1 cellular context compared by ENCODE assay signal in the genomic region with DNA sequence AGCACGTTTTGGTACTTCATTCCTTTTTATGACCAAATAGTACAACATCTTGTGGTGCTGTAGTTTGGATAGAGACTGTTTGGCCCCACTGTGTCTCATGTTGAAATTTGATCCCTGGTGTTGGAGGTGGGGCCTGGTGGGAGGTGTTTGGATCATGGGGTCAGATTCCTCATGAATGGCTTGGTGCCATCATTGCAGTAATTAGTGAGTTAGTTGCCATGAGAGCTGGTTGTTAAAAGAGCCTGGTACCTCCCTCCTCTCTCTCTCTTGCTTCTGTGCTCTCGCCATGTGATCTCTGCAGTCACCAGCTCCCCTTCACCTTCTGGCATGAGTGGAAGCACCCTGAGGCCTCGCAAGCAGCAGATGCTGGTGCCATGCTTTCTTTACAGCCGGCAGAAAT.
A peak's percentile ranks its signal among the peaks of the same experiment; 100 is the strongest.
TF ChIP-seq lines count a peak whose summit lies in the region.

No MANE protein-coding gene starts in this region.

TF ChIP-seq in HEK293, 187 proteins besides CTCF, POLR2A, EP300 and RAD21 (continues in another document):
- TF ChIP-seq, protein P1, sequence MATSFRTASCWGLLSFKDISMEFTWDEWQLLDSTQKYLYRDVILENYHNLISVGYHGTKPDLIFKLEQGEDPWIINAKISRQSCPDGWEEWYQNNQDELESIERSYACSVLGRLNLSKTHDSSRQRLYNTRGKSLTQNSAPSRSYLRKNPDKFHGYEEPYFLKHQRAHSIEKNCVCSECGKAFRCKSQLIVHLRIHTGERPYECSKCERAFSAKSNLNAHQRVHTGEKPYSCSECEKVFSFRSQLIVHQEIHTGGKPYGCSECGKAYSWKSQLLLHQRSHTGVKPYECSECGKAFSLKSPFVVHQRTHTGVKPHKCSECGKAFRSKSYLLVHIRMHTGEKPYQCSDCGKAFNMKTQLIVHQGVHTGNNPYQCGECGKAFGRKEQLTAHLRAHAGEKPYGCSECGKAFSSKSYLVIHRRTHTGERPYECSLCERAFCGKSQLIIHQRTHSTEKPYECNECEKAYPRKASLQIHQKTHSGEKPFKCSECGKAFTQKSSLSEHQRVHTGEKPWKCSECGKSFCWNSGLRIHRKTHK (tag by site-specific recombination; IDR thresholded peaks at IDR 0.05) = no peak
- TF ChIP-seq ZNF324 (tag by site-specific recombination; IDR thresholded peaks at IDR 0.05) (no peak), ZNF529 (tag by site-specific recombination; IDR thresholded peaks at IDR 0.05; ENCODE audit: insufficient replicate concordance) (no peak), ZNF175 (tag by site-specific recombination; IDR thresholded peaks at IDR 0.05) (no peak), ZNF624 (tag by site-specific recombination; IDR thresholded peaks at IDR 0.05) (no peak), ZNF548 (tag by site-specific recombination; IDR thresholded peaks at IDR 0.05) (no peak), ZFHX2 (tag by site-specific recombination; conservative IDR thresholded peaks at IDR 0.05) (0 out of 2 replicates have a peak, but pooled peaks have one; percentile 9), GLI2 (tag by site-specific recombination; IDR thresholded peaks at IDR 0.05; ENCODE audit: borderline replicate concordance, low read depth) (no peak), SETDB1 (IDR thresholded peaks at IDR 0.05; ENCODE audit: insufficient read length, low read length) (peak; percentile 12), ZNF776 (tag by site-specific recombination; IDR thresholded peaks at IDR 0.05; ENCODE audit: borderline replicate concordance) (no peak), GLIS1 (tag by site-specific recombination; IDR thresholded peaks at IDR 0.05) (peak; percentile 82), WT1 (tag by site-specific recombination; IDR thresholded peaks at IDR 0.05) (0 out of 2 replicates have a peak, but pooled peaks have one; percentile 15), ZBTB8A (tag by site-specific recombination; IDR thresholded peaks at IDR 0.05) (no peak), ZNF555 (tag by site-specific recombination; conservative IDR thresholded peaks at IDR 0.05) (no peak), ZNF37A (tag by site-specific recombination; IDR thresholded peaks at IDR 0.05) (no peak), ZNF138 (tag by site-specific recombination; IDR thresholded peaks at IDR 0.05; ENCODE audit: borderline replicate concordance) (no peak), KLF10 (tag by site-specific recombination; IDR thresholded peaks at IDR 0.05) (0 out of 2 replicates have a peak, but pooled peaks have one; percentile 30), EGR2 (tag by site-specific recombination; IDR thresholded peaks at IDR 0.05; ENCODE audit: low read depth) (peak; percentile 30; the same call in 1 of the 2 replicates), ZNF501 (tag by site-specific recombination; IDR thresholded peaks at IDR 0.05) (no peak), ZNF777 (tag by site-specific recombination; IDR thresholded peaks at IDR 0.05; ENCODE audit: borderline replicate concordance) (no peak), SP7 (tag by site-specific recombination; IDR thresholded peaks at IDR 0.05) (peak; percentile 20; the same call in 1 of the 2 replicates), ZNF341 (tag by site-specific recombination; IDR thresholded peaks at IDR 0.05; ENCODE audit: low read depth) (peak; percentile 58), TCF7L2 (IDR thresholded peaks at IDR 0.05; ENCODE audit: borderline replicate concordance, low read depth, low read length) (no peak), ZNF132 (tag by site-specific recombination; IDR thresholded peaks at IDR 0.05; ENCODE audit: borderline replicate concordance) (no peak), ZNF146 (tag by site-specific recombination; IDR thresholded peaks at IDR 0.05) (no peak), SP3 (tag by site-specific recombination; IDR thresholded peaks at IDR 0.05) (0 out of 2 replicates have a peak, but pooled peaks have one; percentile 17), GLI4 (tag by site-specific recombination; IDR thresholded peaks at IDR 0.05) (no peak)
- TF ChIP-seq, protein P2, sequence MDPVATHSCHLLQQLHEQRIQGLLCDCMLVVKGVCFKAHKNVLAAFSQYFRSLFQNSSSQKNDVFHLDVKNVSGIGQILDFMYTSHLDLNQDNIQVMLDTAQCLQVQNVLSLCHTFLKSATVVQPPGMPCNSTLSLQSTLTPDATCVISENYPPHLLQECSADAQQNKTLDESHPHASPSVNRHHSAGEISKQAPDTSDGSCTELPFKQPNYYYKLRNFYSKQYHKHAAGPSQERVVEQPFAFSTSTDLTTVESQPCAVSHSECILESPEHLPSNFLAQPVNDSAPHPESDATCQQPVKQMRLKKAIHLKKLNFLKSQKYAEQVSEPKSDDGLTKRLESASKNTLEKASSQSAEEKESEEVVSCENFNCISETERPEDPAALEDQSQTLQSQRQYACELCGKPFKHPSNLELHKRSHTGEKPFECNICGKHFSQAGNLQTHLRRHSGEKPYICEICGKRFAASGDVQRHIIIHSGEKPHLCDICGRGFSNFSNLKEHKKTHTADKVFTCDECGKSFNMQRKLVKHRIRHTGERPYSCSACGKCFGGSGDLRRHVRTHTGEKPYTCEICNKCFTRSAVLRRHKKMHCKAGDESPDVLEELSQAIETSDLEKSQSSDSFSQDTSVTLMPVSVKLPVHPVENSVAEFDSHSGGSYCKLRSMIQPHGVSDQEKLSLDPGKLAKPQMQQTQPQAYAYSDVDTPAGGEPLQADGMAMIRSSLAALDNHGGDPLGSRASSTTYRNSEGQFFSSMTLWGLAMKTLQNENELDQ (tag by site-specific recombination; IDR thresholded peaks at IDR 0.05; ENCODE audit: low read depth) = no peak
- TF ChIP-seq, protein P3, sequence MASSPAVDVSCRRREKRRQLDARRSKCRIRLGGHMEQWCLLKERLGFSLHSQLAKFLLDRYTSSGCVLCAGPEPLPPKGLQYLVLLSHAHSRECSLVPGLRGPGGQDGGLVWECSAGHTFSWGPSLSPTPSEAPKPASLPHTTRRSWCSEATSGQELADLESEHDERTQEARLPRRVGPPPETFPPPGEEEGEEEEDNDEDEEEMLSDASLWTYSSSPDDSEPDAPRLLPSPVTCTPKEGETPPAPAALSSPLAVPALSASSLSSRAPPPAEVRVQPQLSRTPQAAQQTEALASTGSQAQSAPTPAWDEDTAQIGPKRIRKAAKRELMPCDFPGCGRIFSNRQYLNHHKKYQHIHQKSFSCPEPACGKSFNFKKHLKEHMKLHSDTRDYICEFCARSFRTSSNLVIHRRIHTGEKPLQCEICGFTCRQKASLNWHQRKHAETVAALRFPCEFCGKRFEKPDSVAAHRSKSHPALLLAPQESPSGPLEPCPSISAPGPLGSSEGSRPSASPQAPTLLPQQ (tag by site-specific recombination; IDR thresholded peaks at IDR 0.05) = no peak
- TF ChIP-seq, protein P4, sequence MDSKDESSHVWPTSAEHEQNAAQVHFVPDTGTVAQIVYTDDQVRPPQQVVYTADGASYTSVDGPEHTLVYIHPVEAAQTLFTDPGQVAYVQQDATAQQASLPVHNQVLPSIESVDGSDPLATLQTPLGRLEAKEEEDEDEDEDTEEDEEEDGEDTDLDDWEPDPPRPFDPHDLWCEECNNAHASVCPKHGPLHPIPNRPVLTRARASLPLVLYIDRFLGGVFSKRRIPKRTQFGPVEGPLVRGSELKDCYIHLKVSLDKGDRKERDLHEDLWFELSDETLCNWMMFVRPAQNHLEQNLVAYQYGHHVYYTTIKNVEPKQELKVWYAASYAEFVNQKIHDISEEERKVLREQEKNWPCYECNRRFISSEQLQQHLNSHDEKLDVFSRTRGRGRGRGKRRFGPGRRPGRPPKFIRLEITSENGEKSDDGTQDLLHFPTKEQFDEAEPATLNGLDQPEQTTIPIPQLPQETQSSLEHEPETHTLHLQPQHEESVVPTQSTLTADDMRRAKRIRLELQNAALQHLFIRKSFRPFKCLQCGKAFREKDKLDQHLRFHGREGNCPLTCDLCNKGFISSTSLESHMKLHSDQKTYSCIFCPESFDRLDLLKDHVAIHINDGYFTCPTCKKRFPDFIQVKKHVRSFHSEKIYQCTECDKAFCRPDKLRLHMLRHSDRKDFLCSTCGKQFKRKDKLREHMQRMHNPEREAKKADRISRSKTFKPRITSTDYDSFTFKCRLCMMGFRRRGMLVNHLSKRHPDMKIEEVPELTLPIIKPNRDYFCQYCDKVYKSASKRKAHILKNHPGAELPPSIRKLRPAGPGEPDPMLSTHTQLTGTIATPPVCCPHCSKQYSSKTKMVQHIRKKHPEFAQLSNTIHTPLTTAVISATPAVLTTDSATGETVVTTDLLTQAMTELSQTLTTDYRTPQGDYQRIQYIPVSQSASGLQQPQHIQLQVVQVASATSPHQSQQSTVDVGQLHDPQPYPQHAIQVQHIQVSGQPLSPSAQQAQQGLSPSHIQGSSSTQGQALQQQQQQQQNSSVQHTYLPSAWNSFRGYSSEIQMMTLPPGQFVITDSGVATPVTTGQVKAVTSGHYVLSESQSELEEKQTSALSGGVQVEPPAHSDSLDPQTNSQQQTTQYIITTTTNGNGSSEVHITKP (tag by site-specific recombination; IDR thresholded peaks at IDR 0.05) = 0 out of 2 replicates have a peak, but pooled peaks have one; percentile 24
- TF ChIP-seq, protein P5, sequence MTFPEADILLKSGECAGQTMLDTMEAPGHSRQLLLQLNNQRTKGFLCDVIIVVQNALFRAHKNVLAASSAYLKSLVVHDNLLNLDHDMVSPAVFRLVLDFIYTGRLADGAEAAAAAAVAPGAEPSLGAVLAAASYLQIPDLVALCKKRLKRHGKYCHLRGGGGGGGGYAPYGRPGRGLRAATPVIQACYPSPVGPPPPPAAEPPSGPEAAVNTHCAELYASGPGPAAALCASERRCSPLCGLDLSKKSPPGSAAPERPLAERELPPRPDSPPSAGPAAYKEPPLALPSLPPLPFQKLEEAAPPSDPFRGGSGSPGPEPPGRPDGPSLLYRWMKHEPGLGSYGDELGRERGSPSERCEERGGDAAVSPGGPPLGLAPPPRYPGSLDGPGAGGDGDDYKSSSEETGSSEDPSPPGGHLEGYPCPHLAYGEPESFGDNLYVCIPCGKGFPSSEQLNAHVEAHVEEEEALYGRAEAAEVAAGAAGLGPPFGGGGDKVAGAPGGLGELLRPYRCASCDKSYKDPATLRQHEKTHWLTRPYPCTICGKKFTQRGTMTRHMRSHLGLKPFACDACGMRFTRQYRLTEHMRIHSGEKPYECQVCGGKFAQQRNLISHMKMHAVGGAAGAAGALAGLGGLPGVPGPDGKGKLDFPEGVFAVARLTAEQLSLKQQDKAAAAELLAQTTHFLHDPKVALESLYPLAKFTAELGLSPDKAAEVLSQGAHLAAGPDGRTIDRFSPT (tag by site-specific recombination; IDR thresholded peaks at IDR 0.05) = no peak
- TF ChIP-seq, protein P6, sequence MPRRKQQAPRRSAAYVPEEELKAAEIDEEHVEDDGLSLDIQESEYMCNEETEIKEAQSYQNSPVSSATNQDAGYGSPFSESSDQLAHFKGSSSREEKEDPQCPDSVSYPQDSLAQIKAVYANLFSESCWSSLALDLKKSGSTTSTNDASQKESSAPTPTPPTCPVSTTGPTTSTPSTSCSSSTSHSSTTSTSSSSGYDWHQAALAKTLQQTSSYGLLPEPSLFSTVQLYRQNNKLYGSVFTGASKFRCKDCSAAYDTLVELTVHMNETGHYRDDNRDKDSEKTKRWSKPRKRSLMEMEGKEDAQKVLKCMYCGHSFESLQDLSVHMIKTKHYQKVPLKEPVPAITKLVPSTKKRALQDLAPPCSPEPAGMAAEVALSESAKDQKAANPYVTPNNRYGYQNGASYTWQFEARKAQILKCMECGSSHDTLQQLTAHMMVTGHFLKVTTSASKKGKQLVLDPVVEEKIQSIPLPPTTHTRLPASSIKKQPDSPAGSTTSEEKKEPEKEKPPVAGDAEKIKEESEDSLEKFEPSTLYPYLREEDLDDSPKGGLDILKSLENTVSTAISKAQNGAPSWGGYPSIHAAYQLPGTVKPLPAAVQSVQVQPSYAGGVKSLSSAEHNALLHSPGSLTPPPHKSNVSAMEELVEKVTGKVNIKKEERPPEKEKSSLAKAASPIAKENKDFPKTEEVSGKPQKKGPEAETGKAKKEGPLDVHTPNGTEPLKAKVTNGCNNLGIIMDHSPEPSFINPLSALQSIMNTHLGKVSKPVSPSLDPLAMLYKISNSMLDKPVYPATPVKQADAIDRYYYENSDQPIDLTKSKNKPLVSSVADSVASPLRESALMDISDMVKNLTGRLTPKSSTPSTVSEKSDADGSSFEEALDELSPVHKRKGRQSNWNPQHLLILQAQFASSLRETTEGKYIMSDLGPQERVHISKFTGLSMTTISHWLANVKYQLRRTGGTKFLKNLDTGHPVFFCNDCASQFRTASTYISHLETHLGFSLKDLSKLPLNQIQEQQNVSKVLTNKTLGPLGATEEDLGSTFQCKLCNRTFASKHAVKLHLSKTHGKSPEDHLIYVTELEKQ (tag by site-specific recombination; IDR thresholded peaks at IDR 0.05; ENCODE audit: borderline replicate concordance) = no peak
- TF ChIP-seq, protein P7, sequence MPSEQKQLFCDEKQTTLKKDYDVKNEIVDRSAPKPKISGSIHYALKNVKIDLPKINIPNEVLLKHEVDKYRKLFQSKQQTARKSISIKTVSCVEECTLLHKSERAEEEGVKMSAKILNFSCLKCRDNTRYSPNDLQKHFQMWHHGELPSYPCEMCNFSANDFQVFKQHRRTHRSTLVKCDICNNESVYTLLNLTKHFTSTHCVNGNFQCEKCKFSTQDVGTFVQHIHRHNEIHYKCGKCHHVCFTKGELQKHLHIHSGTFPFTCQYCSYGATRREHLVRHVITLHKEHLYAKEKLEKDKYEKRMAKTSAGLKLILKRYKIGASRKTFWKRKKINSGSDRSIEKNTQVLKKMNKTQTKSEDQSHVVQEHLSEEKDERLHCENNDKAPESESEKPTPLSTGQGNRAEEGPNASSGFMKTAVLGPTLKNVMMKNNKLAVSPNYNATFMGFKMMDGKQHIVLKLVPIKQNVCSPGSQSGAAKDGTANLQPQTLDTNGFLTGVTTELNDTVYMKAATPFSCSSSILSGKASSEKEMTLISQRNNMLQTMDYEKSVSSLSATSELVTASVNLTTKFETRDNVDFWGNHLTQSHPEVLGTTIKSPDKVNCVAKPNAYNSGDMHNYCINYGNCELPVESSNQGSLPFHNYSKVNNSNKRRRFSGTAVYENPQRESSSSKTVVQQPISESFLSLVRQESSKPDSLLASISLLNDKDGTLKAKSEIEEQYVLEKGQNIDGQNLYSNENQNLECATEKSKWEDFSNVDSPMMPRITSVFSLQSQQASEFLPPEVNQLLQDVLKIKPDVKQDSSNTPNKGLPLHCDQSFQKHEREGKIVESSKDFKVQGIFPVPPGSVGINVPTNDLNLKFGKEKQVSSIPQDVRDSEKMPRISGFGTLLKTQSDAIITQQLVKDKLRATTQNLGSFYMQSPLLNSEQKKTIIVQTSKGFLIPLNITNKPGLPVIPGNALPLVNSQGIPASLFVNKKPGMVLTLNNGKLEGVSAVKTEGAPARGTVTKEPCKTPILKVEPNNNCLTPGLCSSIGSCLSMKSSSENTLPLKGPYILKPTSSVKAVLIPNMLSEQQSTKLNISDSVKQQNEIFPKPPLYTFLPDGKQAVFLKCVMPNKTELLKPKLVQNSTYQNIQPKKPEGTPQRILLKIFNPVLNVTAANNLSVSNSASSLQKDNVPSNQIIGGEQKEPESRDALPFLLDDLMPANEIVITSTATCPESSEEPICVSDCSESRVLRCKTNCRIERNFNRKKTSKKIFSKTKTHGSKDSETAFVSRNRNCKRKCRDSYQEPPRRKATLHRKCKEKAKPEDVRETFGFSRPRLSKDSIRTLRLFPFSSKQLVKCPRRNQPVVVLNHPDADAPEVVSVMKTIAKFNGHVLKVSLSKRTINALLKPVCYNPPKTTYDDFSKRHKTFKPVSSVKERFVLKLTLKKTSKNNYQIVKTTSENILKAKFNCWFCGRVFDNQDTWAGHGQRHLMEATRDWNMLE (tag by site-specific recombination; conservative IDR thresholded peaks at IDR 0.05; ENCODE audit: low read depth) = no peak
- TF ChIP-seq, protein P8, sequence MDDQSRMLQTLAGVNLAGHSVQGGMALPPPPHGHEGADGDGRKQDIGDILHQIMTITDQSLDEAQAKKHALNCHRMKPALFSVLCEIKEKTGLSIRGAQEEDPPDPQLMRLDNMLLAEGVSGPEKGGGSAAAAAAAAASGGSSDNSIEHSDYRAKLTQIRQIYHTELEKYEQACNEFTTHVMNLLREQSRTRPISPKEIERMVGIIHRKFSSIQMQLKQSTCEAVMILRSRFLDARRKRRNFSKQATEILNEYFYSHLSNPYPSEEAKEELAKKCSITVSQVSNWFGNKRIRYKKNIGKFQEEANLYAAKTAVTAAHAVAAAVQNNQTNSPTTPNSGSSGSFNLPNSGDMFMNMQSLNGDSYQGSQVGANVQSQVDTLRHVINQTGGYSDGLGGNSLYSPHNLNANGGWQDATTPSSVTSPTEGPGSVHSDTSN (CRISPR knock-in tag; IDR thresholded peaks at IDR 0.05) = no peak
